8 cellular contexts compared by ENCODE assay signal in the genomic region with DNA sequence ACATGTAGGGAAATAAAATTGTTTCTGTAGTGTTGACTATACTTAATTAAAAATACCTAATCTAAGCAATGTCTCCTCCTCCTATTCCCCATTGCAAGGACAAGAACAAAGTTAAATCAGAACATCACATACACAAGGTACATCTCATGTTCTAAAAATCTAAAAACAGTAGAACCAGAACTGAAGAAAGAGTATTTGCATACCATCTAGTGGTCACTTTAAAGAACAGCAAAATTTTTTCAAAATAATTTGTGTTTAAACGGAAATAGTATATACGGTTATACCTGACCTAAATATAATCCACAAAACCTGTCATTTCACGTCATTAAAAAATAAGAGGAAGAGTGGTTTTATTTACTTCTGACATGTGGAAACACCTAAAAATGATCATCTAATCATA.
A peak's percentile ranks its signal among the peaks of the same experiment; 100 is the strongest.
DNase-seq lines count a peak whose midpoint lies in the region; ATAC-seq lines count a peak whose summit lies in the region.

No MANE protein-coding gene starts in this region.

- in situ Hi-C loops in G401 (cut with HindIII; ENCODE audit: low sequenced_read_pairs): no loop called here

- peak; percentile 71 for ATAC-seq in HG03280 (IDR thresholded peaks at IDR 0.05; ENCODE audit: unreplicated experiment)
- no peak for ATAC-seq in HG03025 (IDR thresholded peaks at IDR 0.05; ENCODE audit: low FRiP score, unreplicated experiment)
- no peak for ATAC-seq in GM21528 (IDR thresholded peaks at IDR 0.05; ENCODE audit: low FRiP score, unreplicated experiment)

- peak; percentile 55 for DNase-seq in G401 (ENCODE audit: low spot score)
- DNase-seq in NOMO-1 treated with DMSO at 0.1 percent for 48 hours (lab: John Stamatoyannopoulos, UW; ENCODE audit: unreplicated experiment): peak; percentile 54
- peak; percentile 23 for DNase-seq in fibroblast of peridontal ligament (ENCODE audit: extremely low read depth)
- DNase-seq in medulla oblongata (ENCODE audit: extremely low spot score): no peak
- DNase-seq in NCI-H1417 treated with DMSO at 0.1 percent for 48 hours (lab: John Stamatoyannopoulos, UW): no peak

Comparison
In these comparisons a context has a peak if more than half of its experiments do, and no peak if none do; other contexts are left out.
1. DNase-seq: peak in G401 (single experiment), NOMO-1 treated with DMSO at 0.1 percent for 48 hours (single experiment) and fibroblast of peridontal ligament (single experiment); none in medulla oblongata (single experiment) and NCI-H1417 treated with DMSO at 0.1 percent for 48 hours (single experiment).